In genomic region chr7:55518836-55519235, GRCh38 we compare ENCODE assay signal across 15 cellular contexts.
"Had no signal": no experiment of that assay in that cellular context is flagged by ENCODE, and none has a peak within 500 bp of the region (broad histone marks: within the 10 kb centered on the region; RNA-seq: fewer than 3 reads in every experiment).

No MANE protein-coding gene starts in this region.

- H3K27ac Mint-ChIP-seq: activated naive CD8-positive, alpha-beta T cell treated with anti-CD3 and anti-CD28 coated beads, Interleukin-2, amount 50 U/mL, for 24 hours; activated T-cell treated with anti-CD3 and anti-CD28 coated beads, Interleukin-2, amount 50 U/mL, for 72 hours; stimulated activated effector memory CD8-positive, alpha-beta T cell treated with anti-CD3 and anti-CD28 coated beads, Interleukin-12 subunit alpha, Interleukin-12 subunit beta, amount 100 ng/mL, for 72 hours; type B pancreatic cell had no signal

- H3K4me3 ChIP-seq: ascending aorta, lung had no signal

- ATAC-seq: activated naive CD8-positive, alpha-beta T cell treated with anti-CD3 and anti-CD28 coated beads, Interleukin-2, amount 50 U/mL, for 24 hours; left colon; naive thymus-derived CD8-positive, alpha-beta T cell; stimulated activated effector memory CD8-positive, alpha-beta T cell treated with anti-CD3 and anti-CD28 coated beads, Interleukin-12 subunit alpha, Interleukin-12 subunit beta, amount 100 ng/mL, for 72 hours had no signal

- H3K9me3 ChIP-seq: ascending aorta, neutrophil had no signal

- H3K4me3 Mint-ChIP-seq: activated naive CD8-positive, alpha-beta T cell treated with anti-CD3 and anti-CD28 coated beads, Interleukin-2, amount 50 U/mL, for 24 hours; naive thymus-derived CD8-positive, alpha-beta T cell; stimulated activated effector memory CD8-positive, alpha-beta T cell treated with anti-CD3 and anti-CD28 coated beads, Interleukin-12 subunit alpha, Interleukin-12 subunit beta, amount 100 ng/mL, for 72 hours; type B pancreatic cell had no signal

- H3K27me3 ChIP-seq: ascending aorta, foreskin keratinocyte, neutrophil had no signal

- H3K27ac ChIP-seq: ascending aorta, foreskin keratinocyte, neutrophil had no signal

- H3K9me3 Mint-ChIP-seq: activated naive CD8-positive, alpha-beta T cell treated with anti-CD3 and anti-CD28 coated beads, Interleukin-2, amount 50 U/mL, for 24 hours; activated T-cell treated with anti-CD3 and anti-CD28 coated beads, Interleukin-2, amount 50 U/mL, for 72 hours; naive thymus-derived CD8-positive, alpha-beta T cell; stimulated activated effector memory CD8-positive, alpha-beta T cell treated with anti-CD3 and anti-CD28 coated beads, Interleukin-12 subunit alpha, Interleukin-12 subunit beta, amount 100 ng/mL, for 72 hours; type B pancreatic cell had no signal

- DNase-seq: activated naive CD4-positive, alpha-beta T cell; activated naive CD8-positive, alpha-beta T cell treated with anti-CD3 and anti-CD28 coated beads, Interleukin-2, amount 50 U/mL, for 24 hours; activated T-cell treated with anti-CD3 and anti-CD28 coated beads, Interleukin-2, amount 50 U/mL, for 72 hours; foreskin keratinocyte; left colon; naive thymus-derived CD8-positive, alpha-beta T cell; posterior cingulate gyrus; small intestine; substantia nigra; T1000 had no signal

- H3K27me3 Mint-ChIP-seq: activated naive CD8-positive, alpha-beta T cell treated with anti-CD3 and anti-CD28 coated beads, Interleukin-2, amount 50 U/mL, for 24 hours; naive thymus-derived CD8-positive, alpha-beta T cell; type B pancreatic cell had no signal
